In the genomic region with DNA sequence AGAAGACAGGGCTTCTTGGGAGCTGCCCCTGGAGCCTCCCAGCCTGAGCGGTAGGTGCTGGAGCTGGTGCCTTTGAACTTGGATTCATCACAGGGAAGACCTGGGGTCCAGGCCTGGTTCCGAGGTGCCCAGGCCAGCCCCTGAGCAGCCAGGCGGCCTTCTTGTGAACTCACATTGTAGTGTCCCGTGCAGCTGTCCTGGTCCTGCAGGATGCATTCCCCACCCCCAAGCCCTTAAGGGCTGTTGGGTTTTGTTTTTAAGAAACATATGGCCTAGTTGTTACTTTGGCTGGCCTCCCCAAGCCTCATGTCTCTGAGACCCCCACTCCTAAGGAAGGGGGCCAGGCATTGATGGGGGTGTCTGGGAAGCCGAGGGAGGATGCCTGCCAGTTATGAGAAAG, we compare ENCODE assay signal across 13 cellular contexts.
A peak's percentile ranks its signal among the peaks of the same experiment; 100 is the strongest.
DNase-seq lines count a peak whose midpoint lies in the region; ATAC-seq and TF ChIP-seq lines count a peak whose summit lies in the region.
"Had no signal": no experiment of that assay in that cellular context is flagged by ENCODE, and none has a peak within 500 bp of the region (broad histone marks: within the 10 kb centered on the region; RNA-seq: fewer than 3 reads in every experiment).

No MANE protein-coding gene starts in this region.

- H3K27ac ChIP-seq in SJCRH30 (peak overlapping the region; percentile 88), gastroesophageal sphincter (peak overlapping the region in 3 of 4 donors; percentile 68 to 77 (median 72)), smooth muscle cell (ENCODE audit: low read depth) (peak overlapping the region; percentile 60), lower lobe of right lung (no peak overlapping the region)

- no peaks in the 10 kb centered on the region for H3K9me3 ChIP-seq in SJCRH30 (replicated peaks)
- H3K9me3 ChIP-seq in gastroesophageal sphincter, result no peaks in the 10 kb centered on the region
- H3K9me3 ChIP-seq in smooth muscle cell (replicated peaks; ENCODE audit: low read depth), result no peaks in the 10 kb centered on the region
- H3K9me3 ChIP-seq in lower lobe of right lung, result no peaks in the 10 kb centered on the region

- WGBS in gastroesophageal sphincter (ENCODE audit: low coverage in 1 of 2), 2 donors, result no CpG with 5 or more reads among the region's 5 CpGs
- 84% methylated on average over 5 of the region's 5 CpGs for WGBS in smooth muscle cell (ENCODE audit: low lambda C conversion rate)

- peaks cover 100% of the 10 kb centered on the region for H4K20me1 ChIP-seq in smooth muscle cell (ENCODE audit: low read depth)

- no peaks in the 10 kb centered on the region for H3K36me3 ChIP-seq in SJCRH30
- H3K36me3 ChIP-seq in gastroesophageal sphincter, result no peaks in the 10 kb centered on the region
- H3K36me3 ChIP-seq in smooth muscle cell (ENCODE audit: low read depth), result no peaks in the 10 kb centered on the region
- H3K36me3 ChIP-seq in lower lobe of right lung, result peaks cover 6% of the 10 kb centered on the region

- peak; percentile 96 to 98 for DNase-seq in SJCRH30
- no peak for DNase-seq in smooth muscle cell (lab: John Stamatoyannopoulos, UW; ENCODE audit: unreplicated experiment)
- DNase-seq in midbrain (lab: John Stamatoyannopoulos, UW), result no peak
- no peak for DNase-seq in amniotic stem cell (lab: John Stamatoyannopoulos, UW)
- no peak for DNase-seq in lower lobe of right lung
- no peak for DNase-seq in DMS79 treated with DMSO at 0.1 percent for 48 hours (lab: John Stamatoyannopoulos, UW)
- DNase-seq: activated CD4-positive, alpha-beta T cell treated with anti-CD3 and anti-CD28 coated beads, Interleukin-2, amount 10 ng/mL, durations not matched to agents 24 days and 14 days; mesendoderm; NCI-H2081; stimulated activated CD4-positive, alpha-beta T cell treated with anti-CD3 and anti-CD28 coated beads, Interleukin-4, amount 100 ng/mL, for 1 hour; T-helper 1 cell had no signal

- peak overlapping the region; percentile 22 for H3K4me2 ChIP-seq in smooth muscle cell

- no peak for TF ChIP-seq POLR2A in gastroesophageal sphincter (IDR thresholded peaks at IDR 0.05)

- peaks cover 84% of the 10 kb centered on the region for H3K79me2 ChIP-seq in smooth muscle cell (ENCODE audit: low read depth)

- H3K27me3 ChIP-seq in SJCRH30 (no peaks in the 10 kb centered on the region), gastroesophageal sphincter (no peaks in the 10 kb centered on the region), smooth muscle cell (ENCODE audit: low read depth) (no peaks in the 10 kb centered on the region), lower lobe of right lung (ENCODE audit: low read depth) (no peaks in the 10 kb centered on the region)

- H3K4me1 ChIP-seq in SJCRH30, result peaks cover 47% of the 10 kb centered on the region
- peaks cover 3 to 89% (median 31%) of the 10 kb centered on the region in 3 donors for H3K4me1 ChIP-seq in gastroesophageal sphincter
- H3K4me1 ChIP-seq in smooth muscle cell (ENCODE audit: low read depth), result peaks cover 42% of the 10 kb centered on the region
- peaks cover 21% of the 10 kb centered on the region for H3K4me1 ChIP-seq in lower lobe of right lung

- no peak for TF ChIP-seq CTCF in gastroesophageal sphincter (IDR thresholded peaks at IDR 0.05)
- TF ChIP-seq CTCF in smooth muscle cell (IDR thresholded peaks at IDR 0.05; ENCODE audit: borderline replicate concordance, insufficient read depth, poor library complexity, severe bottlenecking), result no peak
- no peak for TF ChIP-seq CTCF in lower lobe of right lung (IDR thresholded peaks at IDR 0.05)

- peak overlapping the region; percentile 17 for H3K4me3 ChIP-seq in SJCRH30
- H3K4me3 ChIP-seq in gastroesophageal sphincter, result no peak overlapping the region
- H3K4me3 ChIP-seq in smooth muscle cell, result no peak overlapping the region
- H3K4me3 ChIP-seq in lower lobe of right lung, result no peak overlapping the region

- H3F3A ChIP-seq in smooth muscle cell (ENCODE audit: low read depth), result no peaks in the 10 kb centered on the region

- no peak overlapping the region for H3K9ac ChIP-seq in smooth muscle cell (ENCODE audit: low read depth)

- TF ChIP-seq EP300 in gastroesophageal sphincter (IDR thresholded peaks at IDR 0.05), result no peak

- H2AFZ ChIP-seq in smooth muscle cell (ENCODE audit: low read depth), result no peak overlapping the region

- intact Hi-C loops in lower lobe of right lung (cut with DNase I), result no loop called here

- ATAC-seq in GM19438 (IDR thresholded peaks at IDR 0.05; ENCODE audit: low read depth, unreplicated experiment) (peak; percentile 12), gastroesophageal sphincter (no peak), lower lobe of right lung (no peak)

Comparison
In these comparisons a context has a peak if more than half of its experiments do, and no peak if none do; other contexts are left out.
1. DNase-seq: peak in SJCRH30 (2 of 2); none in smooth muscle cell (single experiment), midbrain (single experiment), amniotic stem cell (single experiment), lower lobe of right lung (single experiment) and DMS79 treated with DMSO at 0.1 percent for 48 hours (single experiment).